24 cellular contexts compared by ENCODE assay signal in genomic region chr10:92740762-92741161, GRCh38. TPM values are rescaled to one million over a fixed set of nuclear protein-coding genes. Genes with fewer than 3 reads are reported as not detected.
A peak's percentile ranks its signal among the peaks of the same experiment; 100 is the strongest.
DNase-seq lines count a peak whose midpoint lies in the region; ATAC-seq, FAIRE-seq and TF ChIP-seq lines count a peak whose summit lies in the region.
"Had no signal": no experiment of that assay in that cellular context is flagged by ENCODE, and none has a peak within 500 bp of the region (broad histone marks: within the 10 kb centered on the region; RNA-seq: fewer than 3 reads in every experiment).

No MANE protein-coding gene starts in this region.

- no peak for TF ChIP-seq POLR2A in H54 (IDR thresholded peaks at IDR 0.05; ENCODE audit: low read depth, low read length)

- no peaks in the 10 kb centered on the region for H3K4me1 ChIP-seq in SJCRH30
- H3K4me1 ChIP-seq: body of pancreas, colonic mucosa, gastroesophageal sphincter had no signal

- H3K36me3 ChIP-seq in SJCRH30: no peaks in the 10 kb centered on the region
- H3K36me3 ChIP-seq: colonic mucosa, gastroesophageal sphincter had no signal

- no peak overlapping the region for H3K27ac ChIP-seq in SJCRH30
- H3K27ac ChIP-seq: body of pancreas, colonic mucosa, gastroesophageal sphincter had no signal

- DNase-seq in AG08395 (ENCODE audit: low spot score): peak; percentile 24
- DNase-seq in H54 (ENCODE audit: insufficient read length, low spot score): peak; percentile 48
- peak; percentile 8 for DNase-seq in fibroblast of pulmonary artery (ENCODE audit: low read depth)
- no peak for DNase-seq in SJCRH30
- no peak for DNase-seq in NCI-H2171 (lab: John Stamatoyannopoulos, UW)
- no peak for DNase-seq in epidermal melanocyte (ENCODE audit: insufficient read length, low spot score)
- DNase-seq: body of pancreas; CD4-positive, alpha-beta T cell; colonic mucosa; DMS 273 treated with DMSO at 0.1 percent for 48 hours; GOT3; kidney; NCI-H1092 treated with DMSO at 0.1 percent for 48 hours; NCI-H2029 treated with DMSO at 0.1 percent for 48 hours; right cardiac atrium; RPMI8226; SK-N-SH; stimulated activated CD4-positive, alpha-beta T cell treated with anti-CD3 and anti-CD28 coated beads, Interleukin-15, amount 100 ng/mL, for 24 hours; T1000 had no signal

- TF ChIP-seq CTCF in WI38 (IDR thresholded peaks at IDR 0.05; ENCODE audit: low read depth, low read length) (peak; percentile 36; the same call in 1 of the 2 replicates), fibroblast of pulmonary artery (IDR thresholded peaks at IDR 0.05; ENCODE audit: low read length, missing control alignments) (no peak)

- no peak overlapping the region for H3K4me3 ChIP-seq in WI38 (ENCODE audit: low read depth, low read length)
- H3K4me3 ChIP-seq in fibroblast of pulmonary artery (replicated peaks; ENCODE audit: low read depth, low read length): no peak overlapping the region
- H3K4me3 ChIP-seq in SJCRH30: no peak overlapping the region
- H3K4me3 ChIP-seq: body of pancreas, colonic mucosa, gastroesophageal sphincter, lung had no signal

- no peaks in the 10 kb centered on the region for H3K27me3 ChIP-seq in SJCRH30
- H3K27me3 ChIP-seq: body of pancreas, colonic mucosa, gastroesophageal sphincter had no signal

- ATAC-seq in GM21447 (IDR thresholded peaks at IDR 0.05; ENCODE audit: unreplicated experiment): no peak
- ATAC-seq: activated naive CD4-positive, alpha-beta T cell treated with anti-CD3 and anti-CD28 coated beads, Interleukin-2, amount 50 U/mL, for 72 hours; body of pancreas; gastroesophageal sphincter; right cardiac atrium had no signal

- H3K9me3 ChIP-seq in SJCRH30 (replicated peaks): no peaks in the 10 kb centered on the region
- H3K9me3 ChIP-seq: body of pancreas, colonic mucosa, gastroesophageal sphincter, SK-N-SH had no signal

- FAIRE-seq in H54 (lab: Jason Lieb, UNC): no peak
- FAIRE-seq: kidney had no signal

RNA-seq across cellular contexts. Expression of gene HHEX, which starts 51.0 kb away (rescaled TPM):
- 2.9 and 4.2 TPM in 2 replicates for total RNA-seq in SJCRH30 (2014; rRNA removed; shearing (Covaris generic))

Comparison
In these comparisons a context has a peak if more than half of its experiments do, and no peak if none do; other contexts are left out.
1. DNase-seq: peak in AG08395 (single experiment), H54 (single experiment) and fibroblast of pulmonary artery (single experiment); none in SJCRH30 (0 of 2), NCI-H2171 (single experiment) and epidermal melanocyte (single experiment).